ENCODE assay signal across 13 cellular contexts in the genomic region with DNA sequence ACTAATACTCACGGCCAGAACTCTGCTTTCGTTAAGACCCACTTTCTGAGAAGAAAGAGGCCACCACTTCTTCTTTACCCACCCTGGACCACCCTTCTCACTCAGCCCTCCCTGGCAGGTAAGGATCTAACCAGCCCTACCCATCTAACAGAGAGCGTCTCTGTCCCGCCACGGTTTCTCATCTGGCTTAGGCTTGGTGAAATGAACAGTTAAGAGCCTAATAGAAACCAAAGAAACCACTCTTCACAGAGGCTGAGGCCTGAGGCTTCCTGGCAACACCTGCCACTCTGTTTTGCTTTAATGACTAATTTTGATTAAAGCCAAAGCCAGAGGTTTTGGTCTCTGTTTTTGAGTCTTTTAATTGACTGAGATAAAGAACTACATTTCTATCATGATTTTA.
A peak's percentile ranks its signal among the peaks of the same experiment; 100 is the strongest.
DNase-seq lines count a peak whose midpoint lies in the region; ATAC-seq and TF ChIP-seq lines count a peak whose summit lies in the region.
"Had no signal": no experiment of that assay in that cellular context is flagged by ENCODE, and none has a peak within 500 bp of the region (broad histone marks: within the 10 kb centered on the region; RNA-seq: fewer than 3 reads in every experiment).

No MANE protein-coding gene starts in this region.

- peaks cover 0 to 1% of the 10 kb centered on the region in 2 donors for H3K27me3 Mint-ChIP-seq in CD4-positive, alpha-beta memory T cell
- H3K27me3 Mint-ChIP-seq: activated T-cell treated with anti-CD3 and anti-CD28 coated beads, Interleukin-2, amount 50 U/mL, for 24 hours had no signal

- no peaks in the 10 kb centered on the region for H3K9me3 ChIP-seq in PC-9 (ENCODE audit: insufficient read depth, low read depth)
- H3K9me3 ChIP-seq in CD4-positive, alpha-beta memory T cell (ENCODE audit: control insufficient read depth in 1 of 2, low read length in 2 of 2) = no peaks in the 10 kb centered on the region
- no peaks in the 10 kb centered on the region for H3K9me3 ChIP-seq in vagina
- H3K9me3 ChIP-seq: lower lobe of right lung had no signal

- no peaks in the 10 kb centered on the region for H3K9me2 ChIP-seq in PC-9 (ENCODE audit: insufficient read depth)

- no peak overlapping the region for H3K4me3 Mint-ChIP-seq in CD4-positive, alpha-beta memory T cell
- H3K4me3 Mint-ChIP-seq: activated T-cell treated with anti-CD3 and anti-CD28 coated beads, Interleukin-2, amount 50 U/mL, for 24 hours; CD8-positive, alpha-beta T cell; T-helper 17 cell had no signal

- peaks cover 0 to 2% (median 0%) of the 10 kb centered on the region in 8 donors for H3K9me3 Mint-ChIP-seq in CD4-positive, alpha-beta memory T cell
- H3K9me3 Mint-ChIP-seq: activated T-cell treated with anti-CD3 and anti-CD28 coated beads, Interleukin-2, amount 50 U/mL, for 24 hours; CD8-positive, alpha-beta T cell had no signal

- H3K27ac ChIP-seq in PC-9 = no peak overlapping the region
- no peak overlapping the region for H3K27ac ChIP-seq in CD4-positive, alpha-beta memory T cell (ENCODE audit: low read depth, low read length)
- H3K27ac ChIP-seq in vagina = no peak overlapping the region
- H3K27ac ChIP-seq: foreskin keratinocyte, lower lobe of right lung had no signal

- BruUV-seq in PC-9 (replicated peaks; lab: Mats Ljungman, UMichigan) = no TSS peak

- H3K4me3 ChIP-seq in PC-9 = no peak overlapping the region
- no peak overlapping the region for H3K4me3 ChIP-seq in CD4-positive, alpha-beta memory T cell (ENCODE audit: low read length in 2 of 2)
- no peak overlapping the region for H3K4me3 ChIP-seq in vagina
- H3K4me3 ChIP-seq: lower lobe of right lung had no signal

- H3K27me3 ChIP-seq in PC-9 (ENCODE audit: insufficient read depth, low read depth) (no peaks in the 10 kb centered on the region), vagina (no peaks in the 10 kb centered on the region)
- no peaks in the 10 kb centered on the region for H3K27me3 ChIP-seq in CD4-positive, alpha-beta memory T cell (ENCODE audit: insufficient read depth, low read length)

- POLR2A ChIA-PET in PC-9 (lab: Charles Lee; ENCODE audit: unreplicated experiment) = no interaction called here
- POLR2A ChIA-PET in CD4-positive, alpha-beta memory T cell (lab: Charles Lee; ENCODE audit: partially characterized antibody) = no interaction called here

- no peaks in the 10 kb centered on the region for H3F3A ChIP-seq in PC-9 (ENCODE audit: insufficient read depth, low read depth)

- CTCF ChIA-PET in PC-9 (lab: Charles Lee) = no interaction called here
- CTCF ChIA-PET in CD4-positive, alpha-beta memory T cell (lab: Charles Lee; ENCODE audit: partially characterized antibody) = no interaction called here

- TF ChIP-seq POLR2A in vagina (IDR thresholded peaks at IDR 0.05) = no peak

- TF ChIP-seq CTCF in GM13976 (IDR thresholded peaks at IDR 0.05; ENCODE audit: borderline replicate concordance, control extremely low read depth, extremely low read depth, insufficient read depth, missing control alignments) = no peak
- TF ChIP-seq CTCF in PC-9 (conservative IDR thresholded peaks at IDR 0.05) = no peak
- no peak for TF ChIP-seq CTCF in vagina (IDR thresholded peaks at IDR 0.05)

- H4K20me1 ChIP-seq in PC-9 (ENCODE audit: insufficient read depth) = no peaks in the 10 kb centered on the region

- H3K4me2 ChIP-seq in PC-9 = no peak overlapping the region

- peaks cover 0 to 3% (median 0%) of the 10 kb centered on the region in 4 donors for H3K4me1 Mint-ChIP-seq in CD4-positive, alpha-beta memory T cell

- intact Hi-C loops in PC-9 (cut with micrococcal nuclease; ENCODE audit: unreplicated experiment) (loop anchor here (10.0 kb wide), 1 partner anchor 185 kb away; no protein-coding TSS in a partner anchor), vagina (cut with DNase I) (no loop called here)
- intact Hi-C loops in CD4-positive, alpha-beta memory T cell (cut with micrococcal nuclease) = no loop called here

- H2AFZ ChIP-seq in PC-9 = no peak overlapping the region

- no peak overlapping the region for H3K27ac Mint-ChIP-seq in CD4-positive, alpha-beta memory T cell
- H3K27ac Mint-ChIP-seq: activated T-cell treated with anti-CD3 and anti-CD28 coated beads, Interleukin-2, amount 50 U/mL, for 24 hours; CD8-positive, alpha-beta T cell; T-helper 17 cell had no signal

- H3K79me2 ChIP-seq in PC-9 (ENCODE audit: low read depth) = no peaks in the 10 kb centered on the region

- DNase-seq in GM13976 (ENCODE audit: low spot score) = peak; percentile 42
- no peak for DNase-seq in PC-9
- no peak for DNase-seq in CD4-positive, alpha-beta memory T cell
- DNase-seq in vagina (ENCODE audit: extremely low spot score in 2 of 2) = no peak
- DNase-seq in A172 (ENCODE audit: low spot score) = no peak
- DNase-seq: activated T-cell treated with anti-CD3 and anti-CD28 coated beads, Interleukin-2, amount 50 U/mL, for 24 hours; CD8-positive, alpha-beta T cell; foreskin keratinocyte; lower lobe of right lung; T-helper 17 cell had no signal

- H3K36me3 ChIP-seq in PC-9 (ENCODE audit: low read depth) (no peaks in the 10 kb centered on the region), vagina (no peaks in the 10 kb centered on the region)
- H3K36me3 ChIP-seq in CD4-positive, alpha-beta memory T cell (ENCODE audit: insufficient read depth, low read length) = no peaks in the 10 kb centered on the region
- H3K36me3 ChIP-seq: lower lobe of right lung had no signal

- ATAC-seq in GM19372 (IDR thresholded peaks at IDR 0.05; ENCODE audit: low read depth, unreplicated experiment) = peak; percentile 68
- peak; percentile 90 for ATAC-seq in HG02870 (IDR thresholded peaks at IDR 0.05; ENCODE audit: unreplicated experiment)
- ATAC-seq in HG03575 (IDR thresholded peaks at IDR 0.05; ENCODE audit: extremely low read depth, insufficient number of reproducible peaks, low FRiP score, unreplicated experiment) = peak; percentile 50
- ATAC-seq: CD8-positive, alpha-beta T cell; foreskin keratinocyte; lower lobe of right lung; T-helper 17 cell had no signal

- no peaks in the 10 kb centered on the region for H3K36me3 Mint-ChIP-seq in CD4-positive, alpha-beta memory T cell
- H3K36me3 Mint-ChIP-seq: CD8-positive, alpha-beta T cell had no signal

- H3K4me1 ChIP-seq in PC-9 (replicated peaks; ENCODE audit: insufficient read depth) (no peaks in the 10 kb centered on the region), vagina (no peaks in the 10 kb centered on the region)
- no peaks in the 10 kb centered on the region for H3K4me1 ChIP-seq in CD4-positive, alpha-beta memory T cell (ENCODE audit: insufficient read depth, low read length)
- H3K4me1 ChIP-seq: foreskin keratinocyte, lower lobe of right lung had no signal

- in situ Hi-C loops in GM13976 (cut with MboI; ENCODE audit: low sequenced_read_pairs, unreplicated experiment) = no loop called here
